Comparison of ENCODE assay signal across 14 cellular contexts in the genomic region with DNA sequence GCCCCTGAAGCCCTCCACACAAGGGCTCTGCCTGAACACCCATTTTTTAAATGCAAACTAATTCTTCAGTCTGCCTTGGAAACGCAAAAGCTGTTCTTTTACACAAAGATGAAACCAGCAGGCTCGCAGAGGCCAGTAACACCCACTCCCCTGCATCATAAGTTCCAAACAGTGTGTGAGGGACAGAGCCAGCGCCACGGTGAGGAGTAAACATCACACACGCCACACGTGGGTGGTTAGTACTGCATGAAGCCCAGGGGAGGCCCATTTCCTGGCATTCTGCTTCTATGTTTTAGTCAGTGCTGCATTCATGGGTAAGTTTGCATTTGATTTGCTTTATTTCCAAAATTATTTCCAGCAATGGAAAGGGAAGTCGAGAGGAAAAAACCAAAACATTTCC.
DNase-seq lines count a peak whose midpoint lies in the region; ATAC-seq and TF ChIP-seq lines count a peak whose summit lies in the region.
"Had no signal": no experiment of that assay in that cellular context is flagged by ENCODE, and none has a peak within 500 bp of the region (broad histone marks: within the 10 kb centered on the region; RNA-seq: fewer than 3 reads in every experiment).

No MANE protein-coding gene starts in this region.

- intact Hi-C loops in sciatic nerve (cut with DNase I): no loop called here

- H3K36me3 Mint-ChIP-seq in activated naive CD8-positive, alpha-beta T cell treated with anti-CD3 and anti-CD28 coated beads for 36 hours: no peaks in the 10 kb centered on the region
- H3K36me3 Mint-ChIP-seq: activated naive CD4-positive, alpha-beta T cell treated with anti-CD3 and anti-CD28 coated beads, Interleukin-2, amount 50 U/mL, for 24 hours had no signal

- H3K27me3 ChIP-seq in BLaER1 treated with 17β-estradiol and CSF1 and Interleukin-3, amounts not matched to agents 10 nM and 100 nM: no peaks in the 10 kb centered on the region
- H3K27me3 ChIP-seq: gastroesophageal sphincter had no signal

- H4K20me1 ChIP-seq in BLaER1 treated with 17β-estradiol and CSF1 and Interleukin-3, amounts not matched to agents 10 nM and 100 nM: no peaks in the 10 kb centered on the region

- no peak overlapping the region for H3K4me3 ChIP-seq in BLaER1 treated with 17β-estradiol and CSF1 and Interleukin-3, amounts not matched to agents 10 nM and 100 nM
- H3K4me3 ChIP-seq: gastroesophageal sphincter had no signal

- peak; percentile 58 for ATAC-seq in GM19023 (IDR thresholded peaks at IDR 0.05; ENCODE audit: unreplicated experiment)
- ATAC-seq in sciatic nerve: peak; percentile 86
- no peak for ATAC-seq in GM19324 (IDR thresholded peaks at IDR 0.05; ENCODE audit: low FRiP score, unreplicated experiment)
- ATAC-seq: gastroesophageal sphincter had no signal

- POLR2A ChIA-PET in HEK293T (lab: Yijun Ruan, JAX): no interaction called here

- peaks cover 4 to 17% (median 14%) of the 10 kb centered on the region in 10 experiments; a peak in 16 of 20 replicates for H3K4me1 ChIP-seq in BLaER1 treated with 17β-estradiol and CSF1 and Interleukin-3, amounts not matched to agents 10 nM and 100 nM
- H3K4me1 ChIP-seq: gastroesophageal sphincter, parathyroid adenoma had no signal

- H3K9ac ChIP-seq in BLaER1 treated with 17β-estradiol and CSF1 and Interleukin-3, amounts not matched to agents 10 nM and 100 nM: no peak overlapping the region; a peak in 1 of 22 replicates
- H3K9ac ChIP-seq: parathyroid adenoma had no signal

- H3K27me3 Mint-ChIP-seq in activated naive CD8-positive, alpha-beta T cell treated with anti-CD3 and anti-CD28 coated beads for 36 hours: no peaks in the 10 kb centered on the region
- H3K27me3 Mint-ChIP-seq: activated naive CD4-positive, alpha-beta T cell treated with anti-CD3 and anti-CD28 coated beads, Interleukin-2, amount 50 U/mL, for 24 hours; stimulated activated naive CD8-positive, alpha-beta T cell treated with anti-CD3 and anti-CD28 coated beads, Interleukin-15, Interleukin-2, amounts not matched to agents 100 ng/mL and 50 ng/mL, for 24 hours had no signal

- H3K27ac ChIP-seq in BLaER1 treated with 17β-estradiol and CSF1 and Interleukin-3, amounts not matched to agents 10 nM and 100 nM: no peak overlapping the region
- H3K27ac ChIP-seq: gastroesophageal sphincter, parathyroid adenoma, WERI-Rb-1 had no signal

- H3K4me2 ChIP-seq in BLaER1 treated with 17β-estradiol and CSF1 and Interleukin-3, amounts not matched to agents 10 nM and 100 nM: peak overlapping the region in 8 of 11 experiments; percentile 24 to 63 (median 44); a peak in 16 of 22 replicates

- H3K36me3 ChIP-seq in BLaER1 treated with 17β-estradiol and CSF1 and Interleukin-3, amounts not matched to agents 10 nM and 100 nM: no peaks in the 10 kb centered on the region
- H3K36me3 ChIP-seq: gastroesophageal sphincter, WERI-Rb-1 had no signal

- peaks cover 21% of the 10 kb centered on the region for H3K4me1 Mint-ChIP-seq in activated naive CD8-positive, alpha-beta T cell treated with anti-CD3 and anti-CD28 coated beads for 36 hours

- H3K9me3 Mint-ChIP-seq in activated naive CD8-positive, alpha-beta T cell treated with anti-CD3 and anti-CD28 coated beads for 36 hours: peaks cover 6% of the 10 kb centered on the region
- H3K9me3 Mint-ChIP-seq: activated naive CD4-positive, alpha-beta T cell treated with anti-CD3 and anti-CD28 coated beads, Interleukin-2, amount 50 U/mL, for 24 hours had no signal

- H3K27ac Mint-ChIP-seq in activated naive CD8-positive, alpha-beta T cell treated with anti-CD3 and anti-CD28 coated beads for 36 hours: no peak overlapping the region
- H3K27ac Mint-ChIP-seq: activated naive CD4-positive, alpha-beta T cell treated with anti-CD3 and anti-CD28 coated beads, Interleukin-2, amount 50 U/mL, for 24 hours; stimulated activated naive CD8-positive, alpha-beta T cell treated with anti-CD3 and anti-CD28 coated beads, Interleukin-15, Interleukin-2, amounts not matched to agents 100 ng/mL and 50 ng/mL, for 24 hours had no signal

- peaks cover 0 to 9% (median 6%) of the 10 kb centered on the region in 11 experiments; a peak in 10 of 22 replicates for H3K9me3 ChIP-seq in BLaER1 treated with 17β-estradiol and CSF1 and Interleukin-3, amounts not matched to agents 10 nM and 100 nM (replicated peaks in 1 of 11)
- H3K9me3 ChIP-seq: gastroesophageal sphincter had no signal

- DNase-seq in activated naive CD8-positive, alpha-beta T cell treated with anti-CD3 and anti-CD28 coated beads for 36 hours: peak; percentile 55
- DNase-seq in sciatic nerve (ENCODE audit: low spot score): no peak
- DNase-seq in GOT3 (lab: John Stamatoyannopoulos, UW): no peak
- no peak for DNase-seq in HEK293T (ENCODE audit: extremely low spot score)
- DNase-seq: Karpas-422, NCI-H510A, WERI-Rb-1 had no signal

- CTCF ChIA-PET in HEK293T (lab: Yijun Ruan, JAX): no interaction called here

- H3K4me3 Mint-ChIP-seq in activated naive CD8-positive, alpha-beta T cell treated with anti-CD3 and anti-CD28 coated beads for 36 hours: no peak overlapping the region
- H3K4me3 Mint-ChIP-seq: activated naive CD4-positive, alpha-beta T cell treated with anti-CD3 and anti-CD28 coated beads, Interleukin-2, amount 50 U/mL, for 24 hours; stimulated activated naive CD8-positive, alpha-beta T cell treated with anti-CD3 and anti-CD28 coated beads, Interleukin-15, Interleukin-2, amounts not matched to agents 100 ng/mL and 50 ng/mL, for 24 hours had no signal

TF ChIP-seq in HEK293T, 16 proteins besides CTCF, POLR2A, EP300 and RAD21:
- TF ChIP-seq FOXM1 (IDR thresholded peaks at IDR 0.05; ENCODE audit: borderline replicate concordance): no peak
- no peak for TF ChIP-seq FOXK2 (IDR thresholded peaks at IDR 0.05)
- TF ChIP-seq LEF1 (IDR thresholded peaks at IDR 0.05; ENCODE audit: borderline replicate concordance): no peak
- TF ChIP-seq NFRKB (IDR thresholded peaks at IDR 0.05): no peak
- TF ChIP-seq ELF4 (IDR thresholded peaks at IDR 0.05): no peak
- TF ChIP-seq FOXA1 (IDR thresholded peaks at IDR 0.05): no peak
- TF ChIP-seq HDGF (IDR thresholded peaks at IDR 0.05; ENCODE audit: borderline replicate concordance): no peak
- TF ChIP-seq CTBP1 (IDR thresholded peaks at IDR 0.05; ENCODE audit: borderline replicate concordance): no peak
- TF ChIP-seq SP1 (IDR thresholded peaks at IDR 0.05): no peak
- TF ChIP-seq SUZ12 (IDR thresholded peaks at IDR 0.05): no peak
- no peak for TF ChIP-seq ZNF384 (IDR thresholded peaks at IDR 0.05)
- TF ChIP-seq ARNT (IDR thresholded peaks at IDR 0.05): no peak
- TF ChIP-seq L3MBTL2 (conservative IDR thresholded peaks at IDR 0.05): no peak
- no peak for TF ChIP-seq PKNOX1 (IDR thresholded peaks at IDR 0.05)
- no peak for TF ChIP-seq BHLHE40 (IDR thresholded peaks at IDR 0.05; ENCODE audit: borderline replicate concordance)
- TF ChIP-seq TARDBP (IDR thresholded peaks at IDR 0.05): no peak
